Comparison of ENCODE assay signal across 8 cellular contexts in the genomic region with DNA sequence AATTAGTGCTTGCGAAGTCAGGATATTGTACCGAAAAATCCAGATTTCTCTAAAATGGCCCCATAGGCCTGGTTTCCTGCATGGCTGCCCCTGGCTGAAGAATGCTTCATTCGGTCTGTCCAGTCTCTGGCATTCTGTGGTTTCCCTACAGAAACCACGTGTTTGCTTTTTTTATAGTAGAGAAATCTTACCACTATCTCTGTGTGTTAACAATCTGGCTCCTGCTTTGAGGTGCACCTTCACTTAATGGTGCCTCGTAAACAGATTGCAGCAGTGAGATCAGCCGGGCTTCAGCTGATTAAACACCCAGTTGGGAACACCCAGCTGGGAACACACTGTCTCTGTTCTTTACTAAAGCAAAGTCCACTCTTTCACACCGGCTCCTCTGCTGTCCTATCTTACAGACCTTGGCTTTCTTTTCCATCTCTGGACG. TPM values are rescaled to one million over a fixed set of nuclear protein-coding genes. Genes with fewer than 3 reads are reported as not detected.
A peak's percentile ranks its signal among the peaks of the same experiment; 100 is the strongest.
DNase-seq lines count a peak whose midpoint lies in the region; ATAC-seq and TF ChIP-seq lines count a peak whose summit lies in the region.

No MANE protein-coding gene starts in this region.

- intact Hi-C loops in upper lobe of right lung (cut with DNase I), result no loop called here

- H3K36me3 Mint-ChIP-seq in activated naive CD4-positive, alpha-beta T cell treated with anti-CD3 and anti-CD28 coated beads, Interleukin-2, amount 50 U/mL, for 24 hours, result peaks cover 9% of the 10 kb centered on the region
- H3K36me3 Mint-ChIP-seq in activated naive CD4-positive, alpha-beta T cell treated with anti-CD3 and anti-CD28 coated beads, Interleukin-2, amount 10 ng/mL, durations not matched to agents 7 days and 5 days, result peaks cover 42% of the 10 kb centered on the region
- H3K36me3 Mint-ChIP-seq in T-helper 17 cell (ENCODE audit: low read depth), result peaks cover 15% of the 10 kb centered on the region

- TF ChIP-seq CTCF in upper lobe of right lung (IDR thresholded peaks at IDR 0.05) (no peak), omental fat pad (IDR thresholded peaks at IDR 0.05) (no peak)

- CTCF ChIA-PET in activated naive CD4-positive, alpha-beta T cell treated with anti-CD3 and anti-CD28 coated beads, Interleukin-2, amount 10 ng/mL, durations not matched to agents 7 days and 5 days (lab: Charles Lee), result no interaction called here

- H3K27me3 ChIP-seq in upper lobe of right lung, result no peaks in the 10 kb centered on the region

- peaks cover 5% of the 10 kb centered on the region for H3K36me3 ChIP-seq in upper lobe of right lung

- H3K4me1 ChIP-seq in upper lobe of right lung, result peaks cover 17% of the 10 kb centered on the region

- no peak for DNase-seq in activated naive CD4-positive, alpha-beta T cell treated with anti-CD3 and anti-CD28 coated beads, Interleukin-2, amount 10 ng/mL, durations not matched to agents 7 days and 5 days
- no peak for DNase-seq in T-helper 17 cell
- DNase-seq in islet precursor cell, result peak; percentile 58
- no peak for DNase-seq in upper lobe of right lung
- no peak for DNase-seq in omental fat pad (ENCODE audit: low spot score)
- no peak for DNase-seq in GM19238 (ENCODE audit: insufficient read length, low spot score)

- no peak overlapping the region for H3K27ac ChIP-seq in upper lobe of right lung

- H3K4me1 Mint-ChIP-seq in activated naive CD4-positive, alpha-beta T cell treated with anti-CD3 and anti-CD28 coated beads, Interleukin-2, amount 50 U/mL, for 24 hours, result peaks cover 62% of the 10 kb centered on the region
- H3K4me1 Mint-ChIP-seq in activated naive CD4-positive, alpha-beta T cell treated with anti-CD3 and anti-CD28 coated beads, Interleukin-2, amount 10 ng/mL, durations not matched to agents 7 days and 5 days, result peaks cover 28% of the 10 kb centered on the region
- H3K4me1 Mint-ChIP-seq in T-helper 17 cell, result peaks cover 27% of the 10 kb centered on the region

- no peaks in the 10 kb centered on the region for H3K27me3 Mint-ChIP-seq in activated naive CD4-positive, alpha-beta T cell treated with anti-CD3 and anti-CD28 coated beads, Interleukin-2, amount 50 U/mL, for 24 hours
- no peaks in the 10 kb centered on the region for H3K27me3 Mint-ChIP-seq in activated naive CD4-positive, alpha-beta T cell treated with anti-CD3 and anti-CD28 coated beads, Interleukin-2, amount 10 ng/mL, durations not matched to agents 7 days and 5 days
- no peaks in the 10 kb centered on the region for H3K27me3 Mint-ChIP-seq in T-helper 17 cell

- H3K9me3 ChIP-seq in T-helper 17 cell (ENCODE audit: control insufficient read depth, low read length, poor library complexity, severe bottlenecking) (no peaks in the 10 kb centered on the region), upper lobe of right lung (no peaks in the 10 kb centered on the region)

- peak overlapping the region; percentile 2 for H3K4me3 Mint-ChIP-seq in activated naive CD4-positive, alpha-beta T cell treated with anti-CD3 and anti-CD28 coated beads, Interleukin-2, amount 50 U/mL, for 24 hours
- H3K4me3 Mint-ChIP-seq in activated naive CD4-positive, alpha-beta T cell treated with anti-CD3 and anti-CD28 coated beads, Interleukin-2, amount 10 ng/mL, durations not matched to agents 7 days and 5 days, result no peak overlapping the region
- H3K4me3 Mint-ChIP-seq in T-helper 17 cell, result no peak overlapping the region

- H3K4me3 ChIP-seq in upper lobe of right lung, result no peak overlapping the region

- peak overlapping the region; percentile 42 for H3K27ac Mint-ChIP-seq in activated naive CD4-positive, alpha-beta T cell treated with anti-CD3 and anti-CD28 coated beads, Interleukin-2, amount 50 U/mL, for 24 hours
- no peak overlapping the region for H3K27ac Mint-ChIP-seq in activated naive CD4-positive, alpha-beta T cell treated with anti-CD3 and anti-CD28 coated beads, Interleukin-2, amount 10 ng/mL, durations not matched to agents 7 days and 5 days
- peak overlapping the region; percentile 85 for H3K27ac Mint-ChIP-seq in T-helper 17 cell

- no peaks in the 10 kb centered on the region for H3K9me3 Mint-ChIP-seq in activated naive CD4-positive, alpha-beta T cell treated with anti-CD3 and anti-CD28 coated beads, Interleukin-2, amount 50 U/mL, for 24 hours
- no peaks in the 10 kb centered on the region for H3K9me3 Mint-ChIP-seq in activated naive CD4-positive, alpha-beta T cell treated with anti-CD3 and anti-CD28 coated beads, Interleukin-2, amount 10 ng/mL, durations not matched to agents 7 days and 5 days

- no peak for ATAC-seq in T-helper 17 cell
- peak; percentile 61 for ATAC-seq in upper lobe of right lung
- ATAC-seq in GM19035 (IDR thresholded peaks at IDR 0.05; ENCODE audit: unreplicated experiment), result no peak
- ATAC-seq in omental fat pad (ENCODE audit: low FRiP score), result no peak

RNA-seq across cellular contexts. Expression of a gene that starts 6.7 kb away (rescaled TPM):
- total RNA-seq in T-helper 17 cell, result 10 to 100 TPM; 25.7 to 34.0 TPM
- total RNA-seq in upper lobe of right lung, result 5.6 TPM
- total RNA-seq in omental fat pad, result 10 to 100 TPM in 2 of 4 donors, 1 to 10 TPM in 2; 7.2 to 16.5 (median 10.3) TPM

RNA-seq across cellular contexts. Expression of a gene that starts 21.1 kb away (rescaled TPM):
- total RNA-seq in T-helper 17 cell, result 10 to 100 TPM; 30.0 to 34.5 TPM
- 27.1 TPM for total RNA-seq in upper lobe of right lung
- total RNA-seq in omental fat pad, result 10 to 100 TPM; 32.3 to 70.6 (median 36.5) TPM

RNA-seq across cellular contexts. Expression of a gene that starts 21.3 kb away (rescaled TPM):
- total RNA-seq in T-helper 17 cell (100 to 1,000 TPM; 209 to 250 TPM), upper lobe of right lung (157 TPM), omental fat pad (100 to 1,000 TPM; 150 to 280 (median 234) TPM)

RNA-seq across cellular contexts. Expression of a gene that starts 43.0 kb away (rescaled TPM):
- total RNA-seq in T-helper 17 cell (10 to 100 TPM in 1 of 2 donors, 1 to 10 TPM in 1; 7.4 to 10.3 TPM), upper lobe of right lung (6.0 TPM), omental fat pad (10 to 100 TPM in 2 of 4 donors, 1 to 10 TPM in 2; 5.0 to 15.6 (median 8.1) TPM)

RNA-seq across cellular contexts. Expression of a gene that starts 46.3 kb away (rescaled TPM):
- total RNA-seq in T-helper 17 cell, result 1 to 10 TPM; 1.0 to 2.2 TPM
- total RNA-seq in upper lobe of right lung, result 0.98 TPM
- 1 to 10 TPM in 3 of 4 donors, under 1 TPM in 1; 0.84 to 2.6 (median 2.1) TPM for total RNA-seq in omental fat pad
